In the genomic region with DNA sequence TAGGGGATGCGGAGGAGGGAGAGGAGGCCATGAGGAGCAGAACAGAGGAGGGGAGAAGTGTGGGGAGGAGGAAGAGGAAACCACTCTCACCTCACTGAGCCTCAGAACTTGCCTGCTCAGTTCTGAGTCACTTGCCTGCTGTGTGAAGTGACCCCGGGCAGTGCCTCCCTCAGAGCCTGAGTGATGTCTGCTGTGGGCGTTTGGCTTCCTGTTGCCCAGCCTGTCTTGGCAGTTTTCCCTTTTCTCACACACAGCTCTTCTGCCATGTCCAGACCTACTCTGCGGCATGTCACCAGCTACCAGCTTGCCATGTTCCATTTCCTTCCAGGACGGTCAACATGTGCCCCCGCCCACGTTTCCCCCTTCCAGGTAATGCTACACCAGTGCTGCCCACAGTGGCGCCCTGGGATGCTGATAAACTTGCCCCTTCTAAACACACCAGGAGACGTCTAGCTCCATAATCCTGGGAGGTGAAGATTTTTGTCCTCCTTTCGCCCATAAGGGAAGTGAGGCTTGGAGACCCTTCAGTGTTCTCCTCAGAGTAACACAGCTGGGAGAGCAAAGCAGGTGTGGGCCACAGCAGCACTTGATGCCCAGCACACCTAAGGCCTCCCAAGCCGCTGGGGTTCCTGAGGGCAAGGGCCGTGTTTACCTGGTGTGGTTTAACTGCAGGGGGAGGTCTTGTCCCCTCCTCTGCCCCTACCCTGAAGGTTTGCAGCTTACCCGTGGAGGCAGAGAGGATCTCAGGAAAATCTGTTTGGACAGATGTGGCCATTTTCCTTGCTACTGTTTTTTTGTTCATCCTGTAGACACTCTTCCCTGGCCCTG, we compare ENCODE assay signal across 8 cellular contexts.
A peak's percentile ranks its signal among the peaks of the same experiment; 100 is the strongest.
DNase-seq lines count a peak whose midpoint lies in the region; ATAC-seq and TF ChIP-seq lines count a peak whose summit lies in the region.

No MANE protein-coding gene starts in this region.

- H3K36me3 ChIP-seq in transverse colon (no peaks in the 10 kb centered on the region), thyroid gland (no peaks in the 10 kb centered on the region)

- POLR2A ChIA-PET in activated CD4-positive, alpha-beta T cell treated with anti-CD3 and anti-CD28 coated beads for 36 hours (lab: Charles Lee): no interaction called here

- H3K4me3 Mint-ChIP-seq in activated CD4-positive, alpha-beta T cell treated with anti-CD3 and anti-CD28 coated beads for 36 hours: no peak overlapping the region

- TF ChIP-seq EP300 in transverse colon (IDR thresholded peaks at IDR 0.05; ENCODE audit: low read depth): no peak

- WGBS in transverse colon (ENCODE audit: low coverage in 1 of 2), 2 donors: 55 to 80% methylated on average over 1 to 13 of the region's 13 CpGs
- 69 to 71% methylated on average over 12 to 13 of the region's 13 CpGs for WGBS in thyroid gland, 2 donors

- peak; percentile 100 for ATAC-seq in activated CD4-positive, alpha-beta T cell treated with anti-CD3 and anti-CD28 coated beads for 36 hours
- ATAC-seq in HG03378 (IDR thresholded peaks at IDR 0.05; ENCODE audit: unreplicated experiment): no peak

- no peak for TF ChIP-seq CTCF in epithelial cell of esophagus (IDR thresholded peaks at IDR 0.05; ENCODE audit: insufficient read depth, low read depth, low read length, missing control alignments)
- no peak for TF ChIP-seq CTCF in transverse colon (IDR thresholded peaks at IDR 0.05)
- no peak for TF ChIP-seq CTCF in thyroid gland (IDR thresholded peaks at IDR 0.05)

- H3K27me3 ChIP-seq in transverse colon (no peaks in the 10 kb centered on the region), thyroid gland (no peaks in the 10 kb centered on the region)

- peak overlapping the region; percentile 48 for H3K27ac Mint-ChIP-seq in activated CD4-positive, alpha-beta T cell treated with anti-CD3 and anti-CD28 coated beads for 36 hours

- H3K4me1 Mint-ChIP-seq in activated CD4-positive, alpha-beta T cell treated with anti-CD3 and anti-CD28 coated beads for 36 hours: peaks cover 9% of the 10 kb centered on the region

- TF ChIP-seq POLR2A in transverse colon (IDR thresholded peaks at IDR 0.05): no peak
- no peak for TF ChIP-seq POLR2A in thyroid gland (IDR thresholded peaks at IDR 0.05)

- H3K27ac ChIP-seq in transverse colon (no peak overlapping the region), thyroid gland (no peak overlapping the region)

- intact Hi-C loops in activated CD4-positive, alpha-beta T cell treated with anti-CD3 and anti-CD28 coated beads for 36 hours (cut with DNase I, micrococcal nuclease): no loop called here
- intact Hi-C loops in transverse colon (cut with DNase I; ENCODE audit: low total_unique reads): no loop called here
- intact Hi-C loops in thyroid gland (cut with DNase I): loop anchor here (10.0 kb wide), 1 partner anchor 179 kb away; no protein-coding TSS in a partner anchor

- H3K4me3 ChIP-seq in epithelial cell of esophagus (ENCODE audit: low read length) (no peak overlapping the region), transverse colon (no peak overlapping the region), thyroid gland (replicated peaks in 1 of 3) (no peak overlapping the region)

- H3K9me3 ChIP-seq in transverse colon: no peaks in the 10 kb centered on the region
- H3K9me3 ChIP-seq in thyroid gland: no peaks in the 10 kb centered on the region

- H3K36me3 Mint-ChIP-seq in activated CD4-positive, alpha-beta T cell treated with anti-CD3 and anti-CD28 coated beads for 36 hours (ENCODE audit: low read depth): no peaks in the 10 kb centered on the region

- in situ Hi-C loops in transverse colon (cut with MboI; ENCODE audit: low pct_ligation_motif_present in 1 of 4, low pct_unique_long_range_greater_than_20kb in 1 of 4, low sequenced_read_pairs in 3 of 4): no loop called here

- H3K4me1 ChIP-seq in transverse colon (no peaks in the 10 kb centered on the region), thyroid gland (peaks cover 6 to 7% of the 10 kb centered on the region in 2 donors)

- CTCF ChIA-PET in activated CD4-positive, alpha-beta T cell treated with anti-CD3 and anti-CD28 coated beads for 36 hours (lab: Charles Lee): interaction anchor here (0.9 kb wide), 1 partner anchor 74 kb away, joined by 3 read pairs; a partner anchor contains a TSS

- H3K9me3 Mint-ChIP-seq in activated CD4-positive, alpha-beta T cell treated with anti-CD3 and anti-CD28 coated beads for 36 hours (ENCODE audit: low read depth): no peaks in the 10 kb centered on the region

- no peaks in the 10 kb centered on the region for H3K27me3 Mint-ChIP-seq in activated CD4-positive, alpha-beta T cell treated with anti-CD3 and anti-CD28 coated beads for 36 hours

- DNase-seq in activated CD4-positive, alpha-beta T cell treated with anti-CD3 and anti-CD28 coated beads for 36 hours: peak; percentile 74
- DNase-seq in activated CD4-positive, alpha-beta T cell treated with anti-CD3 and anti-CD28 coated beads for 1 hour: no peak
- DNase-seq in SKM-1 treated with dmso at 0.1 percent for 144 hours (lab: John Stamatoyannopoulos, UW; ENCODE audit: unreplicated experiment): peak; percentile 67
- peak; percentile 81 for DNase-seq in epithelial cell of esophagus (ENCODE audit: low read depth)
- DNase-seq in stimulated activated CD8-positive, alpha-beta memory T cell treated with anti-CD3 and anti-CD28 coated beads, Interleukin-15, amount 100 ng/mL, for 48 hours (ENCODE audit: low read depth in 2 of 2): peak; percentile 46 to 55
- DNase-seq in transverse colon: no peak
- DNase-seq in thyroid gland: no peak

Comparison
In these comparisons a context has a peak if more than half of its experiments do, and no peak if none do; other contexts are left out.
1. DNase-seq: peak in activated CD4-positive, alpha-beta T cell treated with anti-CD3 and anti-CD28 coated beads for 36 hours (single experiment), SKM-1 treated with dmso at 0.1 percent for 144 hours (single experiment), epithelial cell of esophagus (single experiment) and stimulated activated CD8-positive, alpha-beta memory T cell treated with anti-CD3 and anti-CD28 coated beads, Interleukin-15, amount 100 ng/mL, for 48 hours (2 of 2); none in activated CD4-positive, alpha-beta T cell treated with anti-CD3 and anti-CD28 coated beads for 1 hour (single experiment), transverse colon (single experiment) and thyroid gland (0 of 2).